In the genomic region with DNA sequence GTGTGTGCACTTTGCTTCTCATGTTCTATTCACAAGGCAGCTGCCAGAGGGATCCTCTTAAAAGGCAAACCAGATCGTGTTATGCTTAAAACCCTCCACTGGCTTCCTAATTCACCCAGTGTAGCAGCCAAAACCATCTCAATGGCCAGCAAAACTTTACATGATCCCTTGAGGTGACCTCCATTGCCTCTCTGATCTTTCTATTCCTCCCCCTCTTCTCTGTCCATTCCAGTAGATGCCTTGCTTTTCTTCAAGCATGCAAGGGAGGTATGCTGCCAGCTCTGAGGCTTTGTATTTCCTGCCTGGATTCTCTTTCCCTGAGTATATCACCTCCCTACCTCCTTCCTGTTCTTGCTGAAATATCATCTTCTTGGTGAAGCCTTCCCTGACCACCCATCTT, we compare ENCODE assay signal across 19 cellular contexts.
A peak's percentile ranks its signal among the peaks of the same experiment; 100 is the strongest.
DNase-seq lines count a peak whose midpoint lies in the region; ATAC-seq and TF ChIP-seq lines count a peak whose summit lies in the region.
"Had no signal": no experiment of that assay in that cellular context is flagged by ENCODE, and none has a peak within 500 bp of the region (broad histone marks: within the 10 kb centered on the region; RNA-seq: fewer than 3 reads in every experiment).

No MANE protein-coding gene starts in this region.

- BruUV-seq in mammary epithelial cell (replicated peaks; lab: Mats Ljungman, UMichigan): no TSS peak

- dilution Hi-C loops in mammary epithelial cell (cut with HindIII; ENCODE audit: low sequenced_read_pairs): no loop called here

- no peaks in the 10 kb centered on the region for H3K36me3 ChIP-seq in mammary epithelial cell (ENCODE audit: insufficient read depth, low read length)
- H3K36me3 ChIP-seq: BE2C, left lung had no signal

- no peak overlapping the region for H3K27ac ChIP-seq in mammary epithelial cell (ENCODE audit: insufficient read depth, low read depth, low read length)
- H3K27ac ChIP-seq: left lung had no signal

- no peak overlapping the region for H3K4me2 ChIP-seq in mammary epithelial cell (ENCODE audit: insufficient read depth, low read depth, low read length)

- no peaks in the 10 kb centered on the region for H3K9me3 ChIP-seq in mammary epithelial cell (replicated peaks; ENCODE audit: insufficient read depth, low read length)
- H3K9me3 ChIP-seq: BE2C had no signal

- no peak overlapping the region for H3K4me3 ChIP-seq in mammary epithelial cell (replicated peaks in 1 of 3; ENCODE audit: insufficient read depth in 1 of 3, low read depth in 2 of 3, low read length in 3 of 3)
- H3K4me3 ChIP-seq: left lung had no signal

- CTCF ChIA-PET in mammary epithelial cell (lab: Charles Lee; ENCODE audit: low non-redundant PET): no interaction called here

- TF ChIP-seq CTCF in AG09319 (IDR thresholded peaks at IDR 0.05; ENCODE audit: low read depth, low read length): no peak
- TF ChIP-seq CTCF in mammary epithelial cell (conservative IDR thresholded peaks at IDR 0.05 in 1 of 2, IDR thresholded peaks at IDR 0.05 in 1 of 2; ENCODE audit: extremely low read depth in 1 of 2, insufficient read depth in 1 of 2, low read depth in 1 of 2, low read length in 2 of 2): no peak

- peak; percentile 79 for DNase-seq in AG09319 (ENCODE audit: extremely low read depth, low read depth)
- DNase-seq in HT1080 (ENCODE audit: low read depth): peak; percentile 81
- DNase-seq in mammary epithelial cell: peak; percentile 5
- peak; percentile 86 for DNase-seq in kidney glomerular epithelial cell (lab: John Stamatoyannopoulos, UW)
- no peak for DNase-seq in LoVo (ENCODE audit: low spot score)
- no peak for DNase-seq in NCI-H345 (lab: John Stamatoyannopoulos, UW)
- DNase-seq: activated gamma-delta T cell treated with Interleukin-2 at 50 U/mL for 16 hours; BE2C; effector CD4-positive, alpha-beta T cell; KG1; left lung; NCI-H1105 treated with DMSO at 0.1 percent for 48 hours; NCI-H2171 treated with DMSO at 0.1 percent for 48 hours; occipital lobe; stimulated activated CD4-positive, alpha-beta T cell treated with anti-CD3 and anti-CD28 coated beads, Interleukin-2, amount 100 ng/mL, for 48 hours; T-helper 9 cell had no signal

- H3K79me2 ChIP-seq in mammary epithelial cell (ENCODE audit: insufficient read depth, low read length): no peaks in the 10 kb centered on the region

- in situ Hi-C loops in mammary epithelial cell (cut with MboI; ENCODE audit: low sequenced_read_pairs in 2 of 2): no loop called here

- intact Hi-C loops in mammary epithelial cell (cut with micrococcal nuclease): no loop called here

- H3K27me3 ChIP-seq in mammary epithelial cell (ENCODE audit: insufficient read depth, low read length): no peaks in the 10 kb centered on the region
- H3K27me3 ChIP-seq: BE2C, left lung had no signal

- WGBS in mammary epithelial cell (ENCODE audit: low coverage, missing lambda C conversion rate): 100% methylated on average over 1 of the region's 1 CpG

- no peak overlapping the region for H3K9ac ChIP-seq in mammary epithelial cell (ENCODE audit: insufficient read depth, low read length)

- ATAC-seq in GM18511 (IDR thresholded peaks at IDR 0.05; ENCODE audit: unreplicated experiment): no peak
- no peak for ATAC-seq in HG02870 (IDR thresholded peaks at IDR 0.05; ENCODE audit: unreplicated experiment)
- ATAC-seq: left lung, sciatic nerve had no signal

- H4K20me1 ChIP-seq in mammary epithelial cell (ENCODE audit: insufficient read depth, low read length): no peaks in the 10 kb centered on the region

- H2AFZ ChIP-seq in mammary epithelial cell (ENCODE audit: low read depth, low read length): peak overlapping the region; percentile 74

- H3K4me1 ChIP-seq in mammary epithelial cell (ENCODE audit: insufficient read depth, low read length): peaks cover 30% of the 10 kb centered on the region
- H3K4me1 ChIP-seq: BE2C, left lung had no signal

Comparison
In these comparisons a context has a peak if more than half of its experiments do, and no peak if none do; other contexts are left out.
1. DNase-seq: peak in AG09319 (single experiment), HT1080 (single experiment), mammary epithelial cell (single experiment) and kidney glomerular epithelial cell (single experiment); none in LoVo (single experiment) and NCI-H345 (single experiment).